In genomic region chr16:8665529-8665928, GRCh38 we compare ENCODE assay signal across 18 cellular contexts. TPM values are rescaled to one million over a fixed set of nuclear protein-coding genes. Genes with fewer than 3 reads are reported as not detected.
DNase-seq lines count a peak whose midpoint lies in the region; FAIRE-seq and TF ChIP-seq lines count a peak whose summit lies in the region.
"Had no signal": no experiment of that assay in that cellular context is flagged by ENCODE, and none has a peak within 500 bp of the region (broad histone marks: within the 10 kb centered on the region; RNA-seq: fewer than 3 reads in every experiment).

No MANE protein-coding gene starts in this region.

- H2AK5ac ChIP-seq in mesendoderm (ENCODE audit: low read length) = no peak overlapping the region

- no peak overlapping the region for H3K4me3 Mint-ChIP-seq in chondrocyte (ENCODE audit: unreplicated experiment)
- H3K4me3 Mint-ChIP-seq in progenitor cell of endocrine pancreas (ENCODE audit: low read depth) = no peak overlapping the region
- H3K4me3 Mint-ChIP-seq: CD14-positive monocyte; CD8-positive, alpha-beta T cell; IgD-negative memory B cell had no signal

- no peaks in the 10 kb centered on the region for H3K27me3 ChIP-seq in mesendoderm (ENCODE audit: insufficient read depth, low read length, poor library complexity)

- H2BK120ac ChIP-seq in mesendoderm (ENCODE audit: low read depth, low read length) = no peak overlapping the region

- H3K23ac ChIP-seq in mesendoderm (ENCODE audit: low read length) = no peak overlapping the region

- H3K4me1 ChIP-seq in mesendoderm (ENCODE audit: control insufficient read depth, low read depth, low read length) = no peaks in the 10 kb centered on the region
- H3K4me1 ChIP-seq: A549 had no signal

- H3K4ac ChIP-seq in mesendoderm (ENCODE audit: low read depth, low read length) = no peak overlapping the region

- H3K27me3 Mint-ChIP-seq in chondrocyte (ENCODE audit: low read depth) (no peaks in the 10 kb centered on the region), progenitor cell of endocrine pancreas (peaks cover 17% of the 10 kb centered on the region)
- H3K27me3 Mint-ChIP-seq: IgD-negative memory B cell had no signal

- FAIRE-seq in GM19239 (lab: Jason Lieb, UNC) = no peak
- FAIRE-seq: A549, D721Med, G401.6, GM12891 had no signal

- H3K4me1 Mint-ChIP-seq in chondrocyte (ENCODE audit: low read depth) (peaks cover 4% of the 10 kb centered on the region), progenitor cell of endocrine pancreas (ENCODE audit: low read depth) (no peaks in the 10 kb centered on the region)
- H3K4me1 Mint-ChIP-seq: CD14-positive monocyte had no signal

- DNase-seq in NCI-H69 (lab: John Stamatoyannopoulos, UW) = peak; percentile 72
- DNase-seq in chondrocyte (ENCODE audit: low spot score) = peak; percentile 49
- peak; percentile 41 for DNase-seq in mesendoderm
- no peak for DNase-seq in GM19239 (ENCODE audit: insufficient read length, low spot score)
- DNase-seq in UCSD-AML1 (lab: John Stamatoyannopoulos, UW; ENCODE audit: unreplicated experiment) = no peak
- no peak for DNase-seq in progenitor cell of endocrine pancreas (ENCODE audit: low spot score, unreplicated experiment)
- DNase-seq: CD8-positive, alpha-beta T cell; COR-L47; DMS153; EL; H7 had no signal

- H3K9ac ChIP-seq in mesendoderm (ENCODE audit: low read length) = no peak overlapping the region

- no CpG with 5 or more reads among the region's 6 CpGs for WGBS in mesendoderm (ENCODE audit: extremely low coverage, insufficient coverage, low lambda C conversion rate)

- no peaks in the 10 kb centered on the region for H3K79me1 ChIP-seq in mesendoderm (ENCODE audit: low read length)

- no peak overlapping the region for H2BK5ac ChIP-seq in mesendoderm (ENCODE audit: low read length)

- H4K8ac ChIP-seq in mesendoderm (ENCODE audit: low read depth, low read length) = no peak overlapping the region

- H3K27ac Mint-ChIP-seq in chondrocyte (ENCODE audit: unreplicated experiment) = no peak overlapping the region
- no peak overlapping the region for H3K27ac Mint-ChIP-seq in progenitor cell of endocrine pancreas
- H3K27ac Mint-ChIP-seq: CD8-positive, alpha-beta T cell; IgD-negative memory B cell had no signal

- H3K4me2 ChIP-seq in mesendoderm (ENCODE audit: low read length) = no peak overlapping the region
- H3K4me2 ChIP-seq: A549 had no signal

- no peaks in the 10 kb centered on the region for H3K9me3 Mint-ChIP-seq in chondrocyte (ENCODE audit: low read depth)
- no peaks in the 10 kb centered on the region for H3K9me3 Mint-ChIP-seq in progenitor cell of endocrine pancreas (ENCODE audit: low read depth)
- H3K9me3 Mint-ChIP-seq: CD8-positive, alpha-beta T cell; IgD-negative memory B cell had no signal

- H2BK15ac ChIP-seq in mesendoderm (replicated peaks; ENCODE audit: low read depth) = no peak overlapping the region

- no peaks in the 10 kb centered on the region for H3K36me3 ChIP-seq in mesendoderm (ENCODE audit: control insufficient read depth, insufficient read depth, low read length)

- H3K4me3 ChIP-seq in mesendoderm (ENCODE audit: low read length) = no peak overlapping the region
- H3K4me3 ChIP-seq: A549 had no signal

- TF ChIP-seq CTCF in chondrocyte (IDR thresholded peaks at IDR 0.05) = no peak
- no peak for TF ChIP-seq CTCF in progenitor cell of endocrine pancreas (IDR thresholded peaks at IDR 0.05; ENCODE audit: unreplicated experiment)

- no peak overlapping the region for H3K18ac ChIP-seq in mesendoderm (ENCODE audit: low read length)

- no peak overlapping the region for H3K27ac ChIP-seq in mesendoderm (ENCODE audit: low read depth, low read length)
- H3K27ac ChIP-seq: A549 had no signal

- no peak overlapping the region for H3K56ac ChIP-seq in mesendoderm (ENCODE audit: low read length)

- H4K5ac ChIP-seq in mesendoderm (ENCODE audit: low read length) = no peak overlapping the region

- H3K36me3 Mint-ChIP-seq in chondrocyte (ENCODE audit: low read depth) = no peaks in the 10 kb centered on the region
- H3K36me3 Mint-ChIP-seq in progenitor cell of endocrine pancreas (ENCODE audit: insufficient read depth) = no peaks in the 10 kb centered on the region
- H3K36me3 Mint-ChIP-seq: IgD-negative memory B cell had no signal

- no peaks in the 10 kb centered on the region for H3K79me2 ChIP-seq in mesendoderm (ENCODE audit: control insufficient read depth, insufficient read depth, low read length)

RNA-seq across cellular contexts. Expression of gene ABAT, which starts 8.9 kb away (rescaled TPM):
- total RNA-seq in chondrocyte (2.1 to 3.1 TPM (median 2.1 TPM) in 3 replicates), progenitor cell of endocrine pancreas (24.7 and 26.7 TPM in 2 replicates)
- 2.8 TPM for polyA plus RNA-seq in mesendoderm (2013, experiment 1 of 2)
- 2.9 TPM for polyA plus RNA-seq in mesendoderm (2013, experiment 2 of 2)
- total RNA-seq: HT1080 had no signal

RNA-seq across cellular contexts. Expression of gene METTL22, which starts 44.0 kb away (rescaled TPM):
- total RNA-seq in chondrocyte (33.5 to 39.9 TPM (median 33.9 TPM) in 3 replicates), progenitor cell of endocrine pancreas (55.4 and 56.5 TPM in 2 replicates)
- 28.0 TPM for polyA plus RNA-seq in mesendoderm (2013, experiment 1 of 2)
- 26.5 TPM for polyA plus RNA-seq in mesendoderm (2013, experiment 2 of 2)

Comparison
In these comparisons a context has a peak if more than half of its experiments do, and no peak if none do; other contexts are left out.
1. DNase-seq: peak in NCI-H69 (single experiment), chondrocyte (single experiment) and mesendoderm (single experiment); none in GM19239 (single experiment), UCSD-AML1 (single experiment) and progenitor cell of endocrine pancreas (single experiment).